Comparison of ENCODE assay signal across 11 cellular contexts in the genomic region with DNA sequence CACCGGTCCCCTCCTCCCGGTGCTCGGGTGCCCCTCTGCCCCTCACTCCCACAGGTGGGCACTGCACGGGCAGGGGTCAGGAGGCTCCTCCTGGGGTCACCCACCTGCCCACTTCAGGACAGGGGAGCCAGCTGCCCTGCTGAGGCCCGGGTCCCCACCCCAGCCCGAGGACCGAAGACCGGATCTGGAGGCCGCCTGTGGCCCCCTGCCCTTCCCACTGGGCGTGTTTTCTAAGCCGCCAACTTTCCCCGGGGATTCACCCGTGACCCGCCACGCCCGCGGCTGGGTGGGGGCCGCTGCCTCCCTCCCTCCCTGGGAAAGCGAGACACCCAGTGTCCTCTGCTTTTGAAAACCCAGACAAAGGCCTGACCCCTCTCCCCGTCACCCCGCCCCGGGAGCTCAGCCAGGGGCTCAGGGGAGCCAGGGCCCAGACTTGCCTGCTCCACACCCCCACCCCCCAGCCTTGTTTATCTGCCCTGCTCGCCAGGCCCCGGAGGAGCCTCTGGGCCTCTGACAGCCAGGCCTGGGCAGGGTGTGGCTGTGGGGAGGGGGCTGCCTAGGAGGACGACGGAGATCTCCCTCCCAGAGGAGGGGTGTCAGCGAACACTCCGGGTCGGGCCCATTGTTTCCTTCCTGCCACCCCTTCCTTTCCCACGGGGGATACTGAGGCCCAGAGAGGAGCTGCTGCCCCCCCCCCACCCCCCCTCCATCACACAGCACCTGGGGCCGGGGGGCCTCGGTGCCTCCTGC. TPM values are rescaled to one million over a fixed set of nuclear protein-coding genes. Genes with fewer than 3 reads are reported as not detected.
DNase-seq lines count a peak whose midpoint lies in the region; ATAC-seq and TF ChIP-seq lines count a peak whose summit lies in the region.
"Had no signal": no experiment of that assay in that cellular context is flagged by ENCODE, and none has a peak within 500 bp of the region (broad histone marks: within the 10 kb centered on the region; RNA-seq: fewer than 3 reads in every experiment).

No MANE protein-coding gene starts in this region.

- no peaks in the 10 kb centered on the region for H3K36me3 ChIP-seq in Peyer's patch
- no peaks in the 10 kb centered on the region for H3K36me3 ChIP-seq in esophagus squamous epithelium
- peaks cover 6% of the 10 kb centered on the region for H3K36me3 ChIP-seq in mesodermal cell (ENCODE audit: control insufficient read depth, insufficient read depth, low read length)
- H3K36me3 ChIP-seq in body of pancreas (replicated peaks in 1 of 2; ENCODE audit: insufficient read depth in 1 of 2, low read depth in 2 of 2), result no peaks in the 10 kb centered on the region
- no peaks in the 10 kb centered on the region for H3K36me3 ChIP-seq in naive thymus-derived CD4-positive, alpha-beta T cell (ENCODE audit: control insufficient read depth in 2 of 3, insufficient read depth in 3 of 3, low read length in 3 of 3)

- peak overlapping the region; percentile 12 to 77 (median 58) for H3K27ac ChIP-seq in Peyer's patch
- peak overlapping the region; percentile 57 to 92 (median 82) for H3K27ac ChIP-seq in esophagus squamous epithelium
- no peak overlapping the region for H3K27ac ChIP-seq in mesodermal cell (ENCODE audit: low read depth, low read length, severe bottlenecking)
- peak overlapping the region; percentile 61 for H3K27ac ChIP-seq in substantia nigra (ENCODE audit: low read depth, low read length, poor library complexity, severe bottlenecking)
- H3K27ac ChIP-seq in body of pancreas, result no peak overlapping the region
- no peak overlapping the region for H3K27ac ChIP-seq in naive thymus-derived CD4-positive, alpha-beta T cell (ENCODE audit: low read depth, low read length)

- H3K36me3 Mint-ChIP-seq in naive thymus-derived CD4-positive, alpha-beta T cell, result no peaks in the 10 kb centered on the region

- H3K9me3 ChIP-seq in Peyer's patch (peaks cover 0 to 6% (median 0%) of the 10 kb centered on the region in 4 donors), esophagus squamous epithelium (peaks cover 0 to 3% (median 0%) of the 10 kb centered on the region in 3 donors), mesodermal cell (ENCODE audit: control insufficient read depth, low read length) (peaks cover 10% of the 10 kb centered on the region), body of pancreas (no peaks in the 10 kb centered on the region)
- peaks cover 0 to 3% (median 0%) of the 10 kb centered on the region in 3 experiments for H3K9me3 ChIP-seq in naive thymus-derived CD4-positive, alpha-beta T cell (ENCODE audit: control insufficient read depth in 2 of 3, low read length in 3 of 3)

- H3K4me1 ChIP-seq in Peyer's patch (peaks cover 0 to 5% (median 3%) of the 10 kb centered on the region in 4 donors), esophagus squamous epithelium (peaks cover 16 to 40% (median 20%) of the 10 kb centered on the region in 3 donors), mesodermal cell (ENCODE audit: control insufficient read depth, insufficient read depth, low read length, poor library complexity, severe bottlenecking) (peaks cover 6% of the 10 kb centered on the region), body of pancreas (peaks cover 17% of the 10 kb centered on the region)
- no peaks in the 10 kb centered on the region for H3K4me1 ChIP-seq in naive thymus-derived CD4-positive, alpha-beta T cell (ENCODE audit: control insufficient read depth in 2 of 2, insufficient read depth in 2 of 2, low read length in 2 of 2)

- TF ChIP-seq POLR2A in Peyer's patch (IDR thresholded peaks at IDR 0.05) (no peak), esophagus squamous epithelium (IDR thresholded peaks at IDR 0.05) (peak in 1 of 4 donors; percentile 11), body of pancreas (IDR thresholded peaks at IDR 0.05) (no peak)

- peaks cover 0 to 4% (median under 1%) of the 10 kb centered on the region in 11 donors for H3K9me3 Mint-ChIP-seq in naive thymus-derived CD4-positive, alpha-beta T cell

- CTCF ChIA-PET in naive thymus-derived CD4-positive, alpha-beta T cell (lab: Charles Lee), result no interaction called here

- H3K27ac Mint-ChIP-seq in naive thymus-derived CD4-positive, alpha-beta T cell, result no peak overlapping the region
- H3K27ac Mint-ChIP-seq: naive thymus-derived CD8-positive, alpha-beta T cell had no signal

- peak overlapping the region in 1 of 10 donors; percentile 56 for H3K4me3 Mint-ChIP-seq in naive thymus-derived CD4-positive, alpha-beta T cell

- H3K4me3 ChIP-seq in Peyer's patch, result peak overlapping the region; percentile 32 to 56 (median 46)
- H3K4me3 ChIP-seq in esophagus squamous epithelium, result peak overlapping the region; percentile 43 to 89 (median 62)
- H3K4me3 ChIP-seq in mesodermal cell (ENCODE audit: extremely low read depth, insufficient read depth, low read length, poor library complexity, severe bottlenecking), result peak overlapping the region; percentile 66
- no peak overlapping the region for H3K4me3 ChIP-seq in body of pancreas
- H3K4me3 ChIP-seq in naive thymus-derived CD4-positive, alpha-beta T cell (ENCODE audit: low read length), result no peak overlapping the region

- TF ChIP-seq CTCF in Peyer's patch (IDR thresholded peaks at IDR 0.05) (no peak), esophagus squamous epithelium (IDR thresholded peaks at IDR 0.05) (no peak), body of pancreas (IDR thresholded peaks at IDR 0.05) (no peak)

- H3K27me3 ChIP-seq in Peyer's patch (peaks cover 0 to 16% of the 10 kb centered on the region in 2 donors), esophagus squamous epithelium (peaks cover 0 to 33% (median 0%) of the 10 kb centered on the region in 4 donors), body of pancreas (peaks cover 0 to 10% of the 10 kb centered on the region in 2 donors)
- H3K27me3 ChIP-seq in naive thymus-derived CD4-positive, alpha-beta T cell (ENCODE audit: control insufficient read depth in 2 of 2, insufficient read depth in 2 of 2, low read length in 2 of 2), result peaks cover 0 to 5% of the 10 kb centered on the region in 2 donors

- H3K4me1 Mint-ChIP-seq in naive thymus-derived CD4-positive, alpha-beta T cell, result peaks cover 0 to 8% (median 0%) of the 10 kb centered on the region in 7 donors

- DNase-seq in Peyer's patch (no peak), esophagus squamous epithelium (lab: John Stamatoyannopoulos, UW) (no peak), substantia nigra (lab: John Stamatoyannopoulos, UW) (peak in 30 of 49 donors; percentile 14 to 71 (median 39)), body of pancreas (no peak), SIG-M5 treated with dmso at 0.1 percent for 504 hours (lab: John Stamatoyannopoulos, UW; ENCODE audit: unreplicated experiment) (no peak)
- DNase-seq in naive thymus-derived CD4-positive, alpha-beta T cell, result no peak
- DNase-seq: naive thymus-derived CD8-positive, alpha-beta T cell had no signal

- 0% methylated on average over 1 to 6 of the region's 32 CpGs for WGBS in esophagus squamous epithelium, 2 donors
- 68 to 75% methylated on average over 15 to 25 of the region's 32 CpGs for WGBS in mesodermal cell (ENCODE audit: insufficient coverage in 2 of 2), 2 experiments
- 34 to 41% methylated on average over 16 to 26 of the region's 32 CpGs for WGBS in body of pancreas, 2 donors

- ATAC-seq in body of pancreas (no peak), HG02973 (IDR thresholded peaks at IDR 0.05; ENCODE audit: unreplicated experiment) (no peak)
- ATAC-seq in naive thymus-derived CD4-positive, alpha-beta T cell, result no peak
- ATAC-seq: naive thymus-derived CD8-positive, alpha-beta T cell had no signal

- peaks cover 11 to 24% (median 16%) of the 10 kb centered on the region in 5 donors for H3K27me3 Mint-ChIP-seq in naive thymus-derived CD4-positive, alpha-beta T cell

- POLR2A ChIA-PET in naive thymus-derived CD4-positive, alpha-beta T cell (lab: Charles Lee), result interaction anchor here (0.6 kb wide), 1 partner anchor 328 kb away, joined by 3 read pairs; no protein-coding TSS in a partner anchor

- intact Hi-C loops in esophagus squamous epithelium (cut with DNase I) (no loop called here), body of pancreas (cut with DNase I) (no loop called here)
- intact Hi-C loops in naive thymus-derived CD4-positive, alpha-beta T cell (cut with micrococcal nuclease), result no loop called here

RNA-seq across cellular contexts. Expression of a gene that starts 1.4 kb away (rescaled TPM):
- total RNA-seq in Peyer's patch (10 to 100 TPM in 3 of 4 donors, 1 to 10 TPM in 1; 7.5 to 33.8 (median 21.6) TPM), esophagus squamous epithelium (10 to 100 TPM in 1 of 4 donors, 1 to 10 TPM in 3; 2.6 to 19.3 (median 6.5) TPM), body of pancreas (10 to 100 TPM; 14.8 to 32.6 TPM)
- polyA plus RNA-seq in mesodermal cell (2013, experiment 1 of 2), result 54.7 TPM
- 45.9 TPM for polyA plus RNA-seq in mesodermal cell (2013, experiment 2 of 2)
- 1 to 10 TPM in 1 of 5 experiments, not detected in 4; 1.0 TPM for total RNA-seq in naive thymus-derived CD4-positive, alpha-beta T cell
- not detected for polyA plus RNA-seq in naive thymus-derived CD4-positive, alpha-beta T cell
- total RNA-seq: naive thymus-derived CD8-positive, alpha-beta T cell had no signal
- polyA plus RNA-seq: naive thymus-derived CD8-positive, alpha-beta T cell had no signal

RNA-seq across cellular contexts. Expression of a gene that starts 14.9 kb away (rescaled TPM):
- total RNA-seq in Peyer's patch, result not detected
- total RNA-seq in esophagus squamous epithelium, result not detected
- polyA plus RNA-seq in mesodermal cell (2013, experiment 1 of 2), result not detected
- not detected for polyA plus RNA-seq in mesodermal cell (2013, experiment 2 of 2)
- not detected for total RNA-seq in body of pancreas
- total RNA-seq in naive thymus-derived CD4-positive, alpha-beta T cell, result 1 to 10 TPM in 1 of 5 experiments, under 1 TPM in 1, not detected in 3; 0.27 to 2.1 TPM
- not detected for polyA plus RNA-seq in naive thymus-derived CD4-positive, alpha-beta T cell
- total RNA-seq: Daoy; dermis microvascular lymphatic vessel endothelial cell; naive thymus-derived CD8-positive, alpha-beta T cell had no signal

RNA-seq across cellular contexts. Expression of a gene that starts 33.9 kb away (rescaled TPM):
- total RNA-seq in Peyer's patch, result 10 to 100 TPM; 13.8 to 94.9 (median 34.9) TPM
- 10 to 100 TPM in 3 of 4 donors, 1 to 10 TPM in 1; 4.4 to 43.3 (median 17.7) TPM for total RNA-seq in esophagus squamous epithelium
- polyA plus RNA-seq in mesodermal cell (2013, experiment 1 of 2), result 15.9 TPM
- polyA plus RNA-seq in mesodermal cell (2013, experiment 2 of 2), result 11.7 TPM
- 100 to 1,000 TPM in 1 of 2 donors, 10 to 100 TPM in 1; 72.4 to 236 TPM for total RNA-seq in body of pancreas
- 1 to 10 TPM; 3.1 to 6.4 (median 5.0) TPM for total RNA-seq in naive thymus-derived CD4-positive, alpha-beta T cell
- polyA plus RNA-seq in naive thymus-derived CD4-positive, alpha-beta T cell, result 1 to 10 TPM; 2.7 to 2.8 TPM

RNA-seq across cellular contexts. Expression of a gene that starts 40.8 kb away (rescaled TPM):
- 100 to 1,000 TPM; 116 to 828 (median 637) TPM for total RNA-seq in Peyer's patch
- total RNA-seq in esophagus squamous epithelium, result 1 to 10 TPM in 2 of 4 donors, under 1 TPM in 1, not detected in 1; 0.11 to 1.3 (median 1.0) TPM
- 0.37 TPM for polyA plus RNA-seq in mesodermal cell (2013, experiment 1 of 2)
- polyA plus RNA-seq in mesodermal cell (2013, experiment 2 of 2), result 0.15 TPM
- 1 to 10 TPM in 1 of 2 donors, under 1 TPM in 1; 0.99 to 3.4 TPM for total RNA-seq in body of pancreas
- total RNA-seq in naive thymus-derived CD4-positive, alpha-beta T cell, result not detected
- not detected for polyA plus RNA-seq in naive thymus-derived CD4-positive, alpha-beta T cell
- total RNA-seq: dermis microvascular lymphatic vessel endothelial cell; naive thymus-derived CD8-positive, alpha-beta T cell had no signal
- polyA plus RNA-seq: naive thymus-derived CD8-positive, alpha-beta T cell had no signal

RNA-seq across cellular contexts. Expression of a gene that starts 47.1 kb away (rescaled TPM):
- total RNA-seq in Peyer's patch (100 to 1,000 TPM in 3 of 4 donors, 10 to 100 TPM in 1; 83.3 to 119 (median 115) TPM), esophagus squamous epithelium (100 to 1,000 TPM in 2 of 4 donors, 10 to 100 TPM in 2; 82.1 to 118 (median 98.4) TPM), body of pancreas (10 to 100 TPM; 23.3 to 45.8 TPM)
- polyA plus RNA-seq in mesodermal cell (2013, experiment 1 of 2), result 48.9 TPM
- 40.3 TPM for polyA plus RNA-seq in mesodermal cell (2013, experiment 2 of 2)
- total RNA-seq in naive thymus-derived CD4-positive, alpha-beta T cell, result 100 to 1,000 TPM in 3 of 5 experiments, 10 to 100 TPM in 2; 75.1 to 110 (median 101) TPM
- 10 to 100 TPM; 55.3 to 70.3 TPM for polyA plus RNA-seq in naive thymus-derived CD4-positive, alpha-beta T cell

Comparison
In these comparisons a context has a peak if more than half of its experiments do, and no peak if none do; other contexts are left out.
1. DNase-seq: peak in substantia nigra (30 of 49); none in Peyer's patch (0 of 3), esophagus squamous epithelium (single experiment), body of pancreas (0 of 4), SIG-M5 treated with dmso at 0.1 percent for 504 hours (single experiment) and naive thymus-derived CD4-positive, alpha-beta T cell (0 of 9).
2. H3K27ac ChIP-seq: peak in Peyer's patch (4 of 4), esophagus squamous epithelium (4 of 4) and substantia nigra (single experiment); none in mesodermal cell (single experiment), body of pancreas (0 of 4) and naive thymus-derived CD4-positive, alpha-beta T cell (single experiment).
3. H3K4me3 ChIP-seq: peak in Peyer's patch (4 of 4), esophagus squamous epithelium (4 of 4) and mesodermal cell (single experiment); none in body of pancreas (0 of 2) and naive thymus-derived CD4-positive, alpha-beta T cell (single experiment).